Comparison of ENCODE assay signal across 17 cellular contexts in the genomic region with DNA sequence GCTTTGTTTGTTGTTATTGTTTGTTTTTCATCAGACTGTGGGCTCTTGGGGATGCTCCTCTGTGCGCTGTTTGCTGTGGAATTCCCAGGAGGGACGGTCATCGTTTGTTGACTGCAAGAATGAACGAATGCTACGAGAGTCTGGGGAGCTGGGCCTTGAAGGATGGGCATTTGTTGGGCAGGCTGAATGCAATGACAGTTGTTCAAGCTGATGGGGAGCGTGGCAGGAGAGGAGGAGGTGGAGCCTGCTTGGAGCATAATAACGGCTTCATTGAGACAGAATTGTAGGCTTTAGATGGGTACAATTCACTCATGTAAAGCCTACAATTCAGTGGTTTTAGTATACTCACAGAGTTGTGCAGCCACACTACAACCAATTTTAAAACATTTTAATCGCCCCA.
"Had no signal": no experiment of that assay in that cellular context is flagged by ENCODE, and none has a peak within 500 bp of the region (broad histone marks: within the 10 kb centered on the region; RNA-seq: fewer than 3 reads in every experiment).

No MANE protein-coding gene starts in this region.

- H3K27ac Mint-ChIP-seq: natural killer cell; stimulated activated naive B cell treated with anti-CD40 and anti-IgM and Interleukin-4, amounts not matched to agents 10 μg/mL and 1 μg/mL and 100 μg/mL, for 72 hours had no signal

- H3K4me1 Mint-ChIP-seq: natural killer cell; stimulated activated naive B cell treated with anti-CD40 and anti-IgM and Interleukin-4, amounts not matched to agents 10 μg/mL and 1 μg/mL and 100 μg/mL, for 72 hours had no signal

- H3K27ac ChIP-seq: foreskin keratinocyte, pancreas, psoas muscle, right lobe of liver, stomach had no signal

- H3K36me3 Mint-ChIP-seq: natural killer cell had no signal

- FAIRE-seq: colon, endothelial cell of umbilical vein, islet of Langerhans, pancreas had no signal

- H3K36me3 ChIP-seq: pancreas, right lobe of liver, stomach had no signal

- DNase-seq: cerebellar nuclear complex; dermis blood vessel endothelial cell; erythroblast; foreskin keratinocyte; kidney glomerular epithelial cell; natural killer cell; pancreas; psoas muscle; right lobe of liver; stimulated activated CD4-positive, alpha-beta T cell treated with anti-CD3 and anti-CD28 coated beads, Interleukin-4, amount 100 ng/mL, for 4 hours; stimulated activated naive B cell treated with anti-CD40 and anti-IgM and Interleukin-4, amounts not matched to agents 10 μg/mL and 1 μg/mL and 100 μg/mL, for 72 hours; stomach; trophoblast cell had no signal

- H3K27me3 ChIP-seq: pancreas, right lobe of liver had no signal

- H3K4me1 ChIP-seq: foreskin keratinocyte, pancreas, right lobe of liver, stomach had no signal

- H3K4me3 ChIP-seq: pancreas, psoas muscle, right lobe of liver, stomach had no signal

- H3K4me3 Mint-ChIP-seq: natural killer cell; neural crest cell; stimulated activated naive B cell treated with anti-CD40 and anti-IgM and Interleukin-4, amounts not matched to agents 10 μg/mL and 1 μg/mL and 100 μg/mL, for 72 hours had no signal

- H3K9me3 ChIP-seq: pancreas, psoas muscle, right lobe of liver, stomach had no signal

- ATAC-seq: foreskin keratinocyte; natural killer cell; pancreas; psoas muscle; right lobe of liver; stimulated activated naive B cell treated with anti-CD40 and anti-IgM and Interleukin-4, amounts not matched to agents 10 μg/mL and 1 μg/mL and 100 μg/mL, for 72 hours had no signal

- H3K9me3 Mint-ChIP-seq: natural killer cell had no signal
